In the genomic region with DNA sequence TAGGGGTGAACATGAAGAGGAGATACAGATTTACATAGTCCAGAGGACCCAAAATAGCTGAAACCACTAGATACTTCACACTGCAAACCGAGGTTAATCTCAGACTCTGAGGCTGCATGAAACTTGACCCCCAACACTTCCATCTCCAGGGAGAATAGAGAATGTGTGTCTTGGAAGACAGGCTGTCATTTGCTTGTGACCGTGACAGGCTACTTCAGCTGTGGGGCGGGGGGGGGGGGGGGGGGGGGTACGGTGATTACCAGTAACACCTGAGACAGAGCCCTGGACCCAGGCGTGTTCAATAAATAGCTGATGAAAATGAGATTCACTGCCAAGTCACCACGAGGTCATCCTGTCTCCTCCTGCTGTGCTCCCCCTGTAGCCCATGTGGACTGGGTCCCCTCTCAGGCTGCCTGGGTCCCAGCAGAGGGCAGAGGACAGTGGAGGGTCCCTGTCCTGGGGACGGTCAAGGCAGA, we compare ENCODE assay signal across 15 cellular contexts. TPM values are rescaled to one million over a fixed set of nuclear protein-coding genes. Genes with fewer than 3 reads are reported as not detected.
A peak's percentile ranks its signal among the peaks of the same experiment; 100 is the strongest.
DNase-seq lines count a peak whose midpoint lies in the region; ATAC-seq lines count a peak whose summit lies in the region.
"Had no signal": no experiment of that assay in that cellular context is flagged by ENCODE, and none has a peak within 500 bp of the region (broad histone marks: within the 10 kb centered on the region; RNA-seq: fewer than 3 reads in every experiment).

No MANE protein-coding gene starts in this region.

- peak overlapping the region; percentile 65 for H3K9ac ChIP-seq in Karpas-422 (ENCODE audit: low read length)

- H3K27ac ChIP-seq in Karpas-422 (ENCODE audit: low read length): peak overlapping the region; percentile 93
- H3K27ac ChIP-seq: lower lobe of right lung had no signal

- peak overlapping the region; percentile 85 for H3K4me2 ChIP-seq in Karpas-422 (ENCODE audit: low read depth, low read length, poor library complexity, severe bottlenecking)

- peak; percentile 85 for DNase-seq in Karpas-422
- no peak for DNase-seq in KBM-7
- no peak for DNase-seq in dermis blood vessel endothelial cell
- DNase-seq in HUDEP-2 (lab: John Stamatoyannopoulos, UW; ENCODE audit: unreplicated experiment in 76 of 76): no peak
- no peak for DNase-seq in NCI-H69 (lab: John Stamatoyannopoulos, UW)
- DNase-seq: activated CD8-positive, alpha-beta memory T cell treated with anti-CD3 and anti-CD28 coated beads for 24 hours; BE2C; EL; glutamatergic neuron; lower lobe of right lung; stimulated activated CD4-positive, alpha-beta T cell treated with anti-CD3 and anti-CD28 coated beads, Interleukin-2, amount 100 ng/mL, for 48 hours; T-helper 1 cell had no signal

- H3K36me3 ChIP-seq in Karpas-422 (ENCODE audit: insufficient read depth, low read length): no peaks in the 10 kb centered on the region
- H3K36me3 ChIP-seq: BE2C, lower lobe of right lung had no signal

- ATAC-seq in GM18511 (IDR thresholded peaks at IDR 0.05; ENCODE audit: unreplicated experiment): peak; percentile 66
- peak; percentile 41 for ATAC-seq in GM21360 (IDR thresholded peaks at IDR 0.05; ENCODE audit: unreplicated experiment)
- ATAC-seq in HG02943 (IDR thresholded peaks at IDR 0.05; ENCODE audit: low read depth, unreplicated experiment): peak; percentile 51
- ATAC-seq: lower lobe of right lung had no signal

- H3K9me2 ChIP-seq in Karpas-422 (replicated peaks; ENCODE audit: insufficient read depth, low read length): no peaks in the 10 kb centered on the region

- no peaks in the 10 kb centered on the region for H4K20me1 ChIP-seq in Karpas-422 (ENCODE audit: insufficient read depth, low read depth, low read length)

- H2AFZ ChIP-seq in Karpas-422 (ENCODE audit: low read length): no peak overlapping the region; the same call in 1 of the 2 replicates

- peaks cover 68% of the 10 kb centered on the region for H3K4me1 ChIP-seq in Karpas-422 (ENCODE audit: low read length)

- H3K9me3 ChIP-seq in Karpas-422 (ENCODE audit: low read length): no peaks in the 10 kb centered on the region
- H3K9me3 ChIP-seq: BE2C, lower lobe of right lung had no signal

- H3K79me2 ChIP-seq in Karpas-422 (ENCODE audit: low read length): no peaks in the 10 kb centered on the region

- H3K4me3 ChIP-seq in Karpas-422 (ENCODE audit: low read length): peak overlapping the region; percentile 63
- H3K4me3 ChIP-seq: lower lobe of right lung had no signal

- in situ Hi-C loops in KBM-7 (cut with MboI; ENCODE audit: low pct_unique_long_range_greater_than_20kb, low sequenced_read_pairs): no loop called here

- H3K27me3 ChIP-seq in Karpas-422 (ENCODE audit: low read length): no peaks in the 10 kb centered on the region
- H3K27me3 ChIP-seq: BE2C had no signal

RNA-seq across cellular contexts. Expression of gene KLHL29, which starts 5.7 kb away (rescaled TPM):
- 3.2 and 3.8 TPM in 2 replicates for total RNA-seq in Karpas-422 (2014; rRNA removed; shearing (Covaris generic); ENCODE audit: low replicate concordance)
- total RNA-seq in dermis blood vessel endothelial cell: 3.7 and 5.8 TPM in 2 replicates
